In the genomic region with DNA sequence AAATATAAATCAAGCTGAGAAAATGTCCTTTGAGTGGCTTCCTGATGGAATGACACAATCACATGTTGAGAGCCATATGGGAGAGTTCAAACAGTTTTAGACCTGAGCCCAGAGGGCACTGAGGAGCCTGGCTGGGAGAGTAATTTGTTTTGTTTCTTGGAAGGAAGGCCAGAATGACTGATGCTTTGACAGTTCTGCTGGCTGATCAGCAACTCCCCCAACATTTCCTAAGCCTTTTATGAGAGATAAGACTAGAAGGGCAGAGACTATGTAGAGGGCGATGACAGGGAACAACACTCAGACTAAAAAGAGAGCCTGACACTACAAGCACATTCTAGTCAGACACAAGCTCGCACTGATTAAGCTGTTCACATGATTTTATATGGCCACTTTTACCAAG, we compare ENCODE assay signal across 35 cellular contexts.
A peak's percentile ranks its signal among the peaks of the same experiment; 100 is the strongest.
DNase-seq lines count a peak whose midpoint lies in the region; ATAC-seq, FAIRE-seq and TF ChIP-seq lines count a peak whose summit lies in the region.
"Had no signal": no experiment of that assay in that cellular context is flagged by ENCODE, and none has a peak within 500 bp of the region (broad histone marks: within the 10 kb centered on the region; RNA-seq: fewer than 3 reads in every experiment).

No MANE protein-coding gene starts in this region.

- H3K79me2 ChIP-seq in K562 (ENCODE audit: control insufficient read depth, insufficient read depth, low read length) (no peaks in the 10 kb centered on the region), neural progenitor cell (ENCODE audit: low read depth) (no peaks in the 10 kb centered on the region)

- FAIRE-seq in K562 (lab: Jason Lieb, UNC): no peak
- FAIRE-seq: astrocyte, endothelial cell of umbilical vein, GM12878, keratinocyte, urothelium cell line had no signal

- H3K9me3 ChIP-seq in K562 (replicated peaks; ENCODE audit: control insufficient read depth, insufficient read depth, low read depth, low read length): no peaks in the 10 kb centered on the region
- H3K9me3 ChIP-seq in neural progenitor cell (ENCODE audit: low read depth): no peaks in the 10 kb centered on the region
- H3K9me3 ChIP-seq: gastroesophageal sphincter, sigmoid colon had no signal

- CTCF ChIA-PET in K562 (lab: Yijun Ruan, JAX; ENCODE audit: low intra/inter-chr PET ratio): no interaction called here

- no peaks in the 10 kb centered on the region for H3K36me3 Mint-ChIP-seq in neural progenitor cell
- H3K36me3 Mint-ChIP-seq: activated naive CD8-positive, alpha-beta T cell treated with anti-CD3 and anti-CD28 coated beads for 36 hours had no signal

- H3K27me3 ChIP-seq in K562 (ENCODE audit: control insufficient read depth in 2 of 2, insufficient read depth in 2 of 2, low read length in 2 of 2) (no peaks in the 10 kb centered on the region), neural progenitor cell (no peaks in the 10 kb centered on the region)
- H3K27me3 ChIP-seq: gastroesophageal sphincter, sigmoid colon had no signal

- H3K4me2 ChIP-seq in K562 (ENCODE audit: insufficient read depth, low read length): no peak overlapping the region
- H3K4me2 ChIP-seq in neural progenitor cell: no peak overlapping the region
- H3K4me2 ChIP-seq: PC-9 had no signal

- H3F3A ChIP-seq in neural progenitor cell (ENCODE audit: low read depth): no peaks in the 10 kb centered on the region

- H3K9me3 Mint-ChIP-seq in neural progenitor cell: no peaks in the 10 kb centered on the region
- H3K9me3 Mint-ChIP-seq: activated naive CD8-positive, alpha-beta T cell treated with anti-CD3 and anti-CD28 coated beads for 36 hours; central memory CD8-positive, alpha-beta T cell had no signal

- DNase-seq in NCI-H69 (lab: John Stamatoyannopoulos, UW): peak; percentile 80
- peak in 3 of 4 experiments; percentile 5 to 40 (median 24) for DNase-seq in K562 (ENCODE audit: extremely low read depth in 1 of 4, low spot score in 3 of 4)
- no peak for DNase-seq in left ventricle myocardium superior
- DNase-seq in neural progenitor cell (ENCODE audit: low spot score): peak; percentile 7
- DNase-seq in LoVo (ENCODE audit: low spot score): no peak
- no peak for DNase-seq in AG08396 (ENCODE audit: low spot score)
- DNase-seq in SW 1271 (lab: John Stamatoyannopoulos, UW): no peak
- DNase-seq: activated CD4-positive, alpha-beta T cell treated with anti-CD3 and anti-CD28 coated beads for 1 hour; activated effector memory CD4-positive, alpha-beta T cell treated with Interleukin-2 at 50 U/mL for 16 hours; activated naive CD8-positive, alpha-beta T cell treated with anti-CD3 and anti-CD28 coated beads for 36 hours; activated T-cell treated with anti-CD3 and anti-CD28 coated beads for 4 hours; dorsolateral prefrontal cortex; GOT3; Karpas-422; MV-4-11; NCI-H1436 treated with DMSO at 0.1 percent for 48 hours; NCI-H2171; NCI-H510A treated with DMSO at 0.1 percent for 48 hours; NK-92 treated with Interleukin-12 subunit alpha and Interleukin-12 subunit beta, amount 100 ng/mL, for 24 hours; PC-9; posterior cingulate gyrus; SHP77; sigmoid colon; stimulated activated CD4-positive, alpha-beta T cell treated with anti-CD3 and anti-CD28 coated beads, Interleukin-15, amount 100 ng/mL, for 24 hours; stimulated activated naive CD4-positive, alpha-beta T cell; T1000 had no signal

- H3K4me1 ChIP-seq in K562 (replicated peaks in 1 of 2; ENCODE audit: control insufficient read depth in 2 of 2, insufficient read depth in 2 of 2, low read length in 2 of 2) (no peaks in the 10 kb centered on the region), neural progenitor cell (peaks cover 5% of the 10 kb centered on the region)
- H3K4me1 ChIP-seq: gastroesophageal sphincter, sigmoid colon had no signal

- WGBS in K562 (ENCODE audit: insufficient coverage, low coverage, missing lambda C conversion rate): 0% methylated on average over 2 of the region's 2 CpGs

- H4K20me1 ChIP-seq in K562 (replicated peaks; ENCODE audit: control insufficient read depth, insufficient read depth, low read length) (no peaks in the 10 kb centered on the region), neural progenitor cell (ENCODE audit: low read depth) (no peaks in the 10 kb centered on the region)

- no TSS peak for BruUV-seq in K562 (replicated peaks; lab: Mats Ljungman, UMichigan)

- H3K36me3 ChIP-seq in K562 (ENCODE audit: control insufficient read depth, insufficient read depth, low read length) (no peaks in the 10 kb centered on the region), neural progenitor cell (no peaks in the 10 kb centered on the region)
- H3K36me3 ChIP-seq: gastroesophageal sphincter, sigmoid colon had no signal

- H3K27ac ChIP-seq in K562 (ENCODE audit: extremely low read depth, low read depth, low read length) (no peak overlapping the region), neural progenitor cell (no peak overlapping the region)
- H3K27ac ChIP-seq: dorsolateral prefrontal cortex, gastroesophageal sphincter, HL-60, PC-9, sigmoid colon had no signal

- POLR2A ChIA-PET in K562 (lab: Yijun Ruan, JAX): interaction anchor here (0.7 kb wide), 1 partner anchor 26 kb away, joined by 3 read pairs; no protein-coding TSS in a partner anchor

- no peaks in the 10 kb centered on the region for H3K9me1 ChIP-seq in K562 (ENCODE audit: control insufficient read depth, insufficient read depth, low read length)

- H3K9ac ChIP-seq in K562 (ENCODE audit: insufficient read depth in 1 of 2, low read depth in 2 of 2, low read length in 2 of 2): no peak overlapping the region
- no peak overlapping the region for H3K9ac ChIP-seq in neural progenitor cell

- peaks cover 6% of the 10 kb centered on the region for H3K4me1 Mint-ChIP-seq in neural progenitor cell
- H3K4me1 Mint-ChIP-seq: activated naive CD8-positive, alpha-beta T cell treated with anti-CD3 and anti-CD28 coated beads for 36 hours; central memory CD8-positive, alpha-beta T cell had no signal

- intact Hi-C loops in K562 (cut with micrococcal nuclease): no loop called here
- intact Hi-C loops in left ventricle myocardium superior (cut with micrococcal nuclease): no loop called here

- H3K4me3 ChIP-seq in K562 (no peak overlapping the region), neural progenitor cell (no peak overlapping the region)
- H3K4me3 ChIP-seq: dorsolateral prefrontal cortex, gastroesophageal sphincter, GM12878, lung, PC-9, sigmoid colon had no signal

- no peak overlapping the region for H3K4me3 Mint-ChIP-seq in neural progenitor cell
- H3K4me3 Mint-ChIP-seq: activated naive CD8-positive, alpha-beta T cell treated with anti-CD3 and anti-CD28 coated beads for 36 hours; central memory CD8-positive, alpha-beta T cell had no signal

- no peak for TF ChIP-seq RAD21 in K562 (CRISPR knock-in tag; conservative IDR thresholded peaks at IDR 0.05 in 1 of 2, IDR thresholded peaks at IDR 0.05 in 1 of 2)

- TF ChIP-seq EP300 in K562 (IDR thresholded peaks at IDR 0.05; ENCODE audit: low read length): no peak

- no peak for TF ChIP-seq CTCF in K562 (IDR thresholded peaks at IDR 0.05 in 2 of 3, conservative IDR thresholded peaks at IDR 0.05 in 1 of 3; ENCODE audit: insufficient read depth in 2 of 3, low read depth in 1 of 3, low read length in 3 of 3)
- TF ChIP-seq CTCF in neural progenitor cell (IDR thresholded peaks at IDR 0.05): no peak

- H2AFZ ChIP-seq in K562 (ENCODE audit: low read depth, low read length) (no peak overlapping the region), neural progenitor cell (replicated peaks) (peak overlapping the region; percentile 21)
- H2AFZ ChIP-seq: PC-9 had no signal

- no peaks in the 10 kb centered on the region for H3K27me3 Mint-ChIP-seq in neural progenitor cell (ENCODE audit: insufficient read depth, low read depth)
- H3K27me3 Mint-ChIP-seq: activated naive CD8-positive, alpha-beta T cell treated with anti-CD3 and anti-CD28 coated beads for 36 hours; central memory CD8-positive, alpha-beta T cell had no signal

- ATAC-seq in K562: peak; percentile 77
- peak; percentile 69 for ATAC-seq in left ventricle myocardium superior
- ATAC-seq: gastroesophageal sphincter, GM12878 had no signal

- in situ Hi-C loops in K562 (cut with MboI): no loop called here

- no peak overlapping the region for H3K27ac Mint-ChIP-seq in neural progenitor cell
- H3K27ac Mint-ChIP-seq: activated naive CD8-positive, alpha-beta T cell treated with anti-CD3 and anti-CD28 coated beads for 36 hours had no signal

- TF ChIP-seq POLR2A in K562 (conservative IDR thresholded peaks at IDR 0.05): no peak

TF ChIP-seq in K562, 482 proteins besides CTCF, POLR2A, EP300 and RAD21 (continues in another document):
- TF ChIP-seq CEBPB (tag; IDR thresholded peaks at IDR 0.05): no peak
- peak; percentile 61 for TF ChIP-seq ARID1B (IDR thresholded peaks at IDR 0.05)
- no peak for TF ChIP-seq RFX7 (CRISPR knock-in tag; IDR thresholded peaks at IDR 0.05)
- no peak for TF ChIP-seq HEY1 (CRISPR knock-in tag; IDR thresholded peaks at IDR 0.05; ENCODE audit: borderline replicate concordance)
- TF ChIP-seq SUPT5H (IDR thresholded peaks at IDR 0.05): no peak
- peak; percentile 60 for TF ChIP-seq CBFA2T3 (IDR thresholded peaks at IDR 0.05)
- TF ChIP-seq PYGO2 (tag; IDR thresholded peaks at IDR 0.05): no peak
- TF ChIP-seq TAL1 (IDR thresholded peaks at IDR 0.05): peak; percentile 34; the same call in 1 of the 2 replicates
- TF ChIP-seq STAT5A (IDR thresholded peaks at IDR 0.05; ENCODE audit: borderline replicate concordance, low read length): peak; percentile 35; the same call in 1 of the 2 replicates
- TF ChIP-seq ZNF140 (CRISPR knock-in tag; IDR thresholded peaks at IDR 0.05): no peak
- peak; percentile 45; the same call in 1 of the 2 replicates for TF ChIP-seq CBFA2T2 (conservative IDR thresholded peaks at IDR 0.05)
- TF ChIP-seq CCNT2 (IDR thresholded peaks at IDR 0.05; ENCODE audit: borderline replicate concordance, extremely low read depth, insufficient read length, low read depth, low read length): peak; percentile 20
- TF ChIP-seq SOX6 (IDR thresholded peaks at IDR 0.05): peak; percentile 36; the same call in 1 of the 2 replicates

Comparison
In these comparisons a context has a peak if more than half of its experiments do, and no peak if none do; other contexts are left out.
1. DNase-seq: peak in NCI-H69 (single experiment), K562 (3 of 4) and neural progenitor cell (single experiment); none in left ventricle myocardium superior (single experiment), LoVo (single experiment), AG08396 (single experiment) and SW 1271 (0 of 2).